ENCODE assay signal across 1 cellular context in the genomic region with DNA sequence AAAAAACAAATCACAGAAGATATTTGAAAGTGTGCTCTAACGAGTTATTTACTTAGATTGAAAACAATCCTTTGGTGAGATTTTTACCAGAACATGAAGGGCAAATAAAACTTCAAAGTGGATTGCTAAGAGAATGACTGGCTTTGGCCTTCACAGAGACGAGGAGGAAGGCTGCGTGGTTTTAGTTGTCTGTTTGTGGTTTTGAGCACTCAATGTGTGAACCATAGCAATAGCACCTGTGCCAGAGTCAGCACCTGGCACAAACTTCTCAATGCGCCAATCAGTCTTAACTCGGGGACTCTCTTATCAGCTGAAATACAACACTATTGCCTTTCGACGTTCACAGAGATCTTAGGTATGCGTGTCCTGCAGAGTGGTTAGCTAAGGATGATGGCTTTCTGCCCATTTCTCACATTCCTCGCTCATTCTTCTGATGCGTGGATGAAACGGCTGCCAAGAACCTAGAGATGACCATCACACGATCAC.
TF ChIP-seq lines count a peak whose summit lies in the region.

No MANE protein-coding gene starts in this region.

TF ChIP-seq in IMR-90, 13 proteins besides CTCF, POLR2A, EP300 and RAD21 (continued from another document):
- TF ChIP-seq MAFK (IDR thresholded peaks at IDR 0.05; ENCODE audit: low read depth, low read length) = no peak
